11 cellular contexts compared by ENCODE assay signal in genomic region chr14:70905316-70905715, GRCh38. TPM values are rescaled to one million over a fixed set of nuclear protein-coding genes. Genes with fewer than 3 reads are reported as not detected.
DNase-seq lines count a peak whose midpoint lies in the region; ATAC-seq and TF ChIP-seq lines count a peak whose summit lies in the region.
"Had no signal": no experiment of that assay in that cellular context is flagged by ENCODE, and none has a peak within 500 bp of the region (broad histone marks: within the 10 kb centered on the region; RNA-seq: fewer than 3 reads in every experiment).

No MANE protein-coding gene starts in this region.

- no peak overlapping the region for H3K9ac ChIP-seq in H9 (ENCODE audit: extremely low read depth, insufficient read length, low read length)

- H4K20me1 ChIP-seq in H9 (ENCODE audit: control insufficient read depth, insufficient read depth, insufficient read length) = peaks cover 3% of the 10 kb centered on the region

- H3K4me3 ChIP-seq in HEK293 (ENCODE audit: low read depth, low read length) (no peak overlapping the region), lung (no peak overlapping the region), tibial nerve (no peak overlapping the region)

- no peaks in the 10 kb centered on the region for H3K79me1 ChIP-seq in H9 (ENCODE audit: insufficient read depth, low read depth, low read length, poor library complexity, severe bottlenecking)

- H3K18ac ChIP-seq in H9 (ENCODE audit: insufficient read length, low read depth, low read length) = no peak overlapping the region

- no peak overlapping the region for H4K91ac ChIP-seq in H9 (ENCODE audit: insufficient read length, low read depth, low read length)

- no peak overlapping the region for H4K8ac ChIP-seq in H9 (replicated peaks; ENCODE audit: insufficient read length, low read depth, low read length)

- H3K4me3 Mint-ChIP-seq in H9 = no peak overlapping the region

- H3K27ac ChIP-seq in HEK293 (ENCODE audit: extremely low read depth, low read depth, low read length) (no peak overlapping the region), lung (ENCODE audit: low read depth in 1 of 2, low read length in 1 of 2) (peak overlapping the region; percentile 43 to 72), tibial nerve (peak overlapping the region in 3 of 4 donors; percentile 41 to 99 (median 98)), H9 (ENCODE audit: insufficient read length, low read depth, low read length) (no peak overlapping the region)

- no peak overlapping the region for H3K14ac ChIP-seq in H9 (ENCODE audit: insufficient read depth, low read length)

- no peaks in the 10 kb centered on the region; a peak in 1 of 5 replicates for H3K9me3 Mint-ChIP-seq in H9

- H3K4ac ChIP-seq in H9 (ENCODE audit: low read depth, low read length) = no peak overlapping the region

- H2BK5ac ChIP-seq in H9 (ENCODE audit: insufficient read length, low read length) = no peak overlapping the region

- CTCF ChIA-PET in HEK293 (lab: Yijun Ruan, JAX) = interaction anchor here (0.6 to 2.0 kb wide), 8 partner anchors 15 to 87 kb away, joined by 3 to 10 read pairs (median 3); no protein-coding TSS in a partner anchor

- no peak overlapping the region for H2BK120ac ChIP-seq in H9 (ENCODE audit: low read depth, low read length, poor library complexity, severe bottlenecking)

- H3K4me1 ChIP-seq in HEK293 (ENCODE audit: control insufficient read depth, insufficient read depth, low read length) (peaks cover 7% of the 10 kb centered on the region), lung (ENCODE audit: control insufficient read depth in 2 of 2, insufficient read depth in 2 of 2, low read length in 2 of 2) (peaks cover 5 to 13% of the 10 kb centered on the region in 2 donors), tibial nerve (peaks cover 0 to 41% (median 28%) of the 10 kb centered on the region in 4 donors), H9 (ENCODE audit: insufficient read depth, low read length) (peaks cover 2% of the 10 kb centered on the region; the same call in 1 of the 2 replicates)

- ATAC-seq in lung (ENCODE audit: insufficient read depth, low FRiP score) = no peak
- ATAC-seq: sciatic nerve had no signal

- H3K4me2 ChIP-seq in H9 (ENCODE audit: insufficient read depth, insufficient read length, low read length) = no peak overlapping the region

- H3K27ac Mint-ChIP-seq in H9 = peak overlapping the region in 1 of 3 experiments; percentile 20; a peak in 1 of 7 replicates

- WGBS in lung, 2 donors = 55 to 73% methylated on average over 9 of the region's 9 CpGs
- 60 to 61% methylated on average over 9 of the region's 9 CpGs for WGBS in tibial nerve, 2 donors
- no CpG with 5 or more reads among the region's 9 CpGs for WGBS in H9 (ENCODE audit: extremely low coverage, insufficient read length, low lambda C conversion rate)

- no peaks in the 10 kb centered on the region for H3K27me3 ChIP-seq in lung (ENCODE audit: control insufficient read depth, insufficient read depth)
- no peaks in the 10 kb centered on the region for H3K27me3 ChIP-seq in tibial nerve
- no peaks in the 10 kb centered on the region for H3K27me3 ChIP-seq in H9 (ENCODE audit: insufficient read depth, low read length)

- H3K23ac ChIP-seq in H9 (ENCODE audit: insufficient read length, low read depth, low read length) = no peak overlapping the region

- H3K9me3 ChIP-seq in HEK293 (ENCODE audit: control insufficient read depth, insufficient read depth, low read depth, low read length) (no peaks in the 10 kb centered on the region), lung (ENCODE audit: control insufficient read depth in 2 of 2, insufficient read depth in 1 of 2, low read length in 1 of 2) (no peaks in the 10 kb centered on the region), tibial nerve (no peaks in the 10 kb centered on the region), H9 (ENCODE audit: control insufficient read depth, low read depth, low read length) (no peaks in the 10 kb centered on the region)

- H2BK20ac ChIP-seq in H9 (ENCODE audit: low read depth, low read length, poor library complexity, severe bottlenecking) = no peak overlapping the region

- 0 out of 2 replicates have a peak, but pooled peaks cover 1% of the 10 kb centered on the region for H3K27me3 Mint-ChIP-seq in H9 (ENCODE audit: low read depth)

- no peak overlapping the region for H2AK5ac ChIP-seq in H9 (ENCODE audit: insufficient read length, low read length)

- no peak overlapping the region for H3T11ph ChIP-seq in H9 (ENCODE audit: low read length)

- no peak overlapping the region for H2BK15ac ChIP-seq in H9 (ENCODE audit: low read depth, low read length)

- TF ChIP-seq EP300 in tibial nerve (IDR thresholded peaks at IDR 0.05) = no peak

- H4K5ac ChIP-seq in H9 (ENCODE audit: insufficient read length, low read depth, low read length) = no peak overlapping the region

- H3K79me2 ChIP-seq in H9 (ENCODE audit: insufficient read depth, low read length) = peaks cover 10% of the 10 kb centered on the region; the same call in 1 of the 2 replicates

- H3K23me2 ChIP-seq in H9 (ENCODE audit: insufficient read length, low read depth, low read length, poor library complexity, severe bottlenecking) = peaks cover 5% of the 10 kb centered on the region

- no peak for TF ChIP-seq POLR2A in tibial nerve (IDR thresholded peaks at IDR 0.05)

- DNase-seq in dedifferentiated amniotic fluid mesenchymal stem cell (ENCODE audit: extremely low spot score) (peak; percentile 88), lung (ENCODE audit: low spot score) (no peak), tibial nerve (ENCODE audit: low spot score in 2 of 2) (no peak), NCI-H748 (lab: John Stamatoyannopoulos, UW; ENCODE audit: unreplicated experiment) (no peak), H9 (no peak), NOMO-1 treated with dmso at 0.1 percent for 144 hours (lab: John Stamatoyannopoulos, UW; ENCODE audit: unreplicated experiment) (no peak)
- DNase-seq in activated effector memory CD4-positive, alpha-beta T cell treated with Interleukin-2 at 50 U/mL for 16 hours = no peak
- DNase-seq: activated CD4-positive, alpha-beta T cell treated with anti-CD3 and anti-CD28 coated beads, Interleukin-2, amount 50 U/mL, for 48 hours; stimulated activated naive CD4-positive, alpha-beta T cell had no signal

- H2AFZ ChIP-seq in H9 (ENCODE audit: low read length) = no peak overlapping the region

- H3K36me3 ChIP-seq in HEK293 (ENCODE audit: control insufficient read depth in 2 of 2, insufficient read depth in 1 of 2, low read length in 2 of 2) (no peaks in the 10 kb centered on the region), lung (ENCODE audit: control insufficient read depth in 2 of 2, insufficient read depth in 2 of 2, low read length in 2 of 2) (no peaks in the 10 kb centered on the region), tibial nerve (no peaks in the 10 kb centered on the region)

- no peak for TF ChIP-seq CTCF in HEK293 (tag by site-specific recombination; IDR thresholded peaks at IDR 0.05)
- no peak for TF ChIP-seq CTCF in lung (IDR thresholded peaks at IDR 0.05; ENCODE audit: control extremely low read depth, extremely low read depth)
- TF ChIP-seq CTCF in tibial nerve (IDR thresholded peaks at IDR 0.05) = no peak
- no peak for TF ChIP-seq CTCF in H9 (conservative IDR thresholded peaks at IDR 0.05)

- peaks cover 25 to 32% of the 10 kb centered on the region in 2 experiments for H3K4me1 Mint-ChIP-seq in H9

- H3K56ac ChIP-seq in H9 (ENCODE audit: insufficient read length, low read depth, low read length) = no peak overlapping the region

- H2BK12ac ChIP-seq in H9 (ENCODE audit: insufficient read length, low read depth, low read length) = no peak overlapping the region

- H3K36me3 Mint-ChIP-seq in H9 (ENCODE audit: insufficient read depth in 1 of 3, low read depth in 3 of 3) = peaks cover 0 to 2% (median 0%) of the 10 kb centered on the region in 3 experiments; a peak in 1 of 7 replicates

- POLR2A ChIA-PET in HEK293 (lab: Yijun Ruan, JAX) = no interaction called here

TF ChIP-seq in HEK293, 187 proteins besides CTCF, POLR2A, EP300 and RAD21:
- TF ChIP-seq ZNF600 (tag by site-specific recombination; IDR thresholded peaks at IDR 0.05) = 0 out of 2 replicates have a peak, but pooled peaks have one; percentile 32
- TF ChIP-seq ZNF670 (tag by site-specific recombination; IDR thresholded peaks at IDR 0.05; ENCODE audit: low read depth) = no peak

RNA-seq across cellular contexts. Expression of gene PCNX1, which starts 1.9 kb away (rescaled TPM):
- total RNA-seq in lung = 100 to 1,000 TPM in 1 of 2 donors, 10 to 100 TPM in 1; 55.9 to 103 TPM
- polyA plus RNA-seq in lung = 10 to 100 TPM in 1 of 2 donors, 1 to 10 TPM in 1; 5.2 to 20.0 TPM
- 10 to 100 TPM; 41.8 to 83.1 (median 50.5) TPM for total RNA-seq in tibial nerve
- 48.0 and 48.6 TPM in 2 replicates for total RNA-seq in H9 (2021)

Comparison
In these comparisons a context has a peak if more than half of its experiments do, and no peak if none do; other contexts are left out.
1. H3K27ac ChIP-seq: peak in lung (2 of 2) and tibial nerve (3 of 4); none in HEK293 (single experiment) and H9 (single experiment).